8 cellular contexts compared by ENCODE assay signal in the genomic region with DNA sequence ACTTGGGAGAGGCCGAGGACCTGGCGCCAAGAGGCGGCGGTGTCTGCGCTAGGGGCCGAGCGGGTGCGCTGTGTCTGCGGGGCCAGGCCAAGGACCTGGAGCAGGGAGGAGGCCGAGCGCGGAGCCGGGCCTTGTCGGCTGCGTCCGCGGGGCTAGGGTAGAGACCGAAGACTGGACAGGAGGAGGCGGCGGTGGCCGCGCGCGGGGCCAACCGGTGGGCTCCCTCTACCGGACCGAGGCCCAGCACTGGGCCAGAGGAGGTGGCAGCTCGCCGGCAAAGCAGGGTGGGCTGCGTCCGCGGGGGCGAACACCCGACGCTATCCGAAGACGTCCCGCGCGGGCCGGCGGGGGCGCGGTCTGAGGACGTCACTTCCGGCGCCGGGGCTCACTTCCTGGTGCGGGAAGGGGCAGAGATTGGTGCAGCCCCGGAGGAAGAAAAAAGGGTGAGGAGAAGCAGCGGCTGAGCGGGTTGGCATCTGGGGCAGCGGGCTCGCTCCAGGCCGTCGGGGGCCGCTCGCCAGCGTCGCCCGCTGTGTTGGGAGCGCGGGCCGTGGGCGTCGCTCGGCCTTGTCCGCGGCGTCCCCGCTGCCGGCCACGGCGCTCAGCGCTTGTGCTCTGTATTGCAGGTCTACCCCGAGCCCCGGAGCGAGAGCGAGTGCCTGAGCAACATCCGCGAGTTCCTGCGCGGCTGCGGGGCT. TPM values are rescaled to one million over a fixed set of nuclear protein-coding genes. Genes with fewer than 3 reads are reported as not detected.
DNase-seq lines count a peak whose midpoint lies in the region; ATAC-seq and TF ChIP-seq lines count a peak whose summit lies in the region.

No MANE protein-coding gene starts in this region.

- intact Hi-C loops in colonic mucosa (cut with DNase I), result loop anchor here (5.0 to 10.0 kb wide), 2 partner anchors 61 to 436 kb away; no protein-coding TSS in a partner anchor

- ATAC-seq in HG03439 (IDR thresholded peaks at IDR 0.05; ENCODE audit: unreplicated experiment), result peak; percentile 92

- DNase-seq in BJ (ENCODE audit: low read depth) (peak; percentile 47), GM19238 (ENCODE audit: insufficient read length, low spot score) (peak; percentile 93), NCI-H524 (lab: John Stamatoyannopoulos, UW) (peak; percentile 79 to 81), colonic mucosa (peak; percentile 94), left kidney (ENCODE audit: low read depth, low spot score) (peak; percentile 98)
- peak; percentile 96 for DNase-seq in activated CD4-positive, alpha-beta T cell treated with anti-CD3 and anti-CD28 coated beads for 48 hours
- DNase-seq in stimulated activated CD4-positive, alpha-beta T cell treated with anti-CD3 and anti-CD28 coated beads, Interleukin-1b, Interleukin-23, amount 100 ng/mL, for 48 hours, result peak; percentile 92

- H3K36me3 ChIP-seq in BJ (ENCODE audit: control insufficient read depth, insufficient read depth, low read length), result no peaks in the 10 kb centered on the region
- H3K36me3 ChIP-seq in colonic mucosa, result no peaks in the 10 kb centered on the region

- TF ChIP-seq CTCF in BJ (IDR thresholded peaks at IDR 0.05; ENCODE audit: insufficient read depth, low read depth, low read length), result peak; percentile 23
- TF ChIP-seq CTCF in colonic mucosa (IDR thresholded peaks at IDR 0.05), result no peak

- H3K27me3 ChIP-seq in BJ (ENCODE audit: control insufficient read depth, insufficient read depth, low read length), result no peaks in the 10 kb centered on the region; the same call in none of the 2 replicates
- H3K27me3 ChIP-seq in colonic mucosa, result no peaks in the 10 kb centered on the region

- CTCF ChIA-PET in BJ (lab: Yijun Ruan, JAX), result interaction anchor here (0.6 to 1.1 kb wide), 2 partner anchors 64 to 71 kb away, joined by 3 read pairs; no protein-coding TSS in a partner anchor

- peak overlapping the region; percentile 93 for H3K4me3 ChIP-seq in BJ (ENCODE audit: low read depth, low read length)
- H3K4me3 ChIP-seq in colonic mucosa, result peak overlapping the region; percentile 88

- POLR2A ChIA-PET in BJ (lab: Charles Lee), result no interaction called here

- peaks cover 11% of the 10 kb centered on the region for H3K4me1 ChIP-seq in colonic mucosa

- H3K9me3 ChIP-seq in colonic mucosa, result no peaks in the 10 kb centered on the region

- peak overlapping the region; percentile 99 for H3K27ac ChIP-seq in colonic mucosa

- peak overlapping the region; percentile 73 to 88 for H3K9ac ChIP-seq in colonic mucosa (ENCODE audit: low read depth in 2 of 2, low read length in 2 of 2)

RNA-seq across cellular contexts. Expression of a gene that starts 38.3 kb away (rescaled TPM):
- 25.7 and 32.0 TPM in 2 replicates for polyA plus RNA-seq in BJ (2011; rRNA removed)
- 25.6 and 39.9 TPM in 2 replicates for polyA minus RNA-seq in BJ (2011; rRNA and poly(A)+ RNA removed)
- total RNA-seq in colonic mucosa, result 10 to 100 TPM; 46.7 to 50.7 TPM

Comparison
In these comparisons a context has a peak if more than half of its experiments do, and no peak if none do; other contexts are left out.
1. Peak in every context shown above with its lines: DNase-seq, ATAC-seq, H3K4me3 ChIP-seq and H3K27ac ChIP-seq.
2. DNase-seq: peak in every context shown above with its lines; median percentile 98 in left kidney; 96 in activated CD4-positive, alpha-beta T cell treated with anti-CD3 and anti-CD28 coated beads for 48 hours; 94 in colonic mucosa; 93 in GM19238; 92 in stimulated activated CD4-positive, alpha-beta T cell treated with anti-CD3 and anti-CD28 coated beads, Interleukin-1b, Interleukin-23, amount 100 ng/mL, for 48 hours; 80 in NCI-H524; 47 in BJ.